ENCODE assay signal across 16 cellular contexts in genomic region chr4:9825049-9825448, GRCh38. TPM values are rescaled to one million over a fixed set of nuclear protein-coding genes. Genes with fewer than 3 reads are reported as not detected.
DNase-seq lines count a peak whose midpoint lies in the region; ATAC-seq and TF ChIP-seq lines count a peak whose summit lies in the region.
"Had no signal": no experiment of that assay in that cellular context is flagged by ENCODE, and none has a peak within 500 bp of the region (broad histone marks: within the 10 kb centered on the region; RNA-seq: fewer than 3 reads in every experiment).

No MANE protein-coding gene starts in this region.

- peaks cover 20% of the 10 kb centered on the region for H3K27me3 Mint-ChIP-seq in activated T-cell treated with anti-CD3 and anti-CD28 coated beads, Interleukin-2, amount 50 U/mL, for 24 hours
- peaks cover 9% of the 10 kb centered on the region for H3K27me3 Mint-ChIP-seq in activated CD4-positive, alpha-beta memory T cell treated with anti-CD3 and anti-CD28 coated beads for 36 hours
- peaks cover 1 to 4% of the 10 kb centered on the region in 2 donors for H3K27me3 Mint-ChIP-seq in CD4-positive, alpha-beta memory T cell
- no peaks in the 10 kb centered on the region for H3K27me3 Mint-ChIP-seq in Caco-2 (ENCODE audit: insufficient read depth, unreplicated experiment)

- CTCF ChIA-PET in activated CD4-positive, alpha-beta memory T cell treated with anti-CD3 and anti-CD28 coated beads for 36 hours (lab: Charles Lee): no interaction called here
- CTCF ChIA-PET in CD4-positive, alpha-beta memory T cell (lab: Charles Lee; ENCODE audit: partially characterized antibody): no interaction called here
- CTCF ChIA-PET in Caco-2 (lab: Charles Lee): no interaction called here

- H3K36me3 Mint-ChIP-seq in activated T-cell treated with anti-CD3 and anti-CD28 coated beads, Interleukin-2, amount 50 U/mL, for 24 hours (ENCODE audit: low read depth): no peaks in the 10 kb centered on the region
- no peaks in the 10 kb centered on the region for H3K36me3 Mint-ChIP-seq in activated CD4-positive, alpha-beta memory T cell treated with anti-CD3 and anti-CD28 coated beads for 36 hours
- H3K36me3 Mint-ChIP-seq in stimulated activated effector memory CD8-positive, alpha-beta T cell treated with anti-CD3 and anti-CD28 coated beads, Interleukin-12 subunit alpha, Interleukin-12 subunit beta, amount 100 ng/mL, for 72 hours: no peaks in the 10 kb centered on the region
- H3K36me3 Mint-ChIP-seq in CD4-positive, alpha-beta memory T cell: no peaks in the 10 kb centered on the region
- H3K36me3 Mint-ChIP-seq in Caco-2 (ENCODE audit: insufficient read depth, unreplicated experiment): no peaks in the 10 kb centered on the region

- H3K9me3 ChIP-seq in CD4-positive, alpha-beta memory T cell (ENCODE audit: control insufficient read depth in 1 of 2, low read length in 2 of 2): no peaks in the 10 kb centered on the region
- H3K9me3 ChIP-seq in Caco-2: no peaks in the 10 kb centered on the region
- H3K9me3 ChIP-seq: pancreas, thoracic aorta had no signal

- H3K4me1 ChIP-seq in CD4-positive, alpha-beta memory T cell (ENCODE audit: insufficient read depth, low read length): no peaks in the 10 kb centered on the region
- H3K4me1 ChIP-seq in Caco-2: no peaks in the 10 kb centered on the region
- H3K4me1 ChIP-seq: pancreas had no signal

- POLR2A ChIA-PET in activated CD4-positive, alpha-beta memory T cell treated with anti-CD3 and anti-CD28 coated beads for 36 hours (lab: Charles Lee): no interaction called here
- POLR2A ChIA-PET in CD4-positive, alpha-beta memory T cell (lab: Charles Lee; ENCODE audit: partially characterized antibody): no interaction called here
- POLR2A ChIA-PET in Caco-2 (lab: Charles Lee): no interaction called here

- no peak for DNase-seq in activated T-cell treated with anti-CD3 and anti-CD28 coated beads, Interleukin-2, amount 50 U/mL, for 24 hours
- DNase-seq in activated T-cell treated with anti-CD3 and anti-CD28 coated beads, Interleukin-2, amount 50 U/mL, for 1 hour: no peak
- DNase-seq in activated CD4-positive, alpha-beta memory T cell treated with anti-CD3 and anti-CD28 coated beads for 36 hours: peak; percentile 65
- peak in 1 of 2 donors; percentile 53 for DNase-seq in stimulated activated effector memory CD8-positive, alpha-beta T cell treated with anti-CD3 and anti-CD28 coated beads, Interleukin-12 subunit alpha, Interleukin-12 subunit beta, amount 100 ng/mL, for 72 hours (ENCODE audit: low spot score in 2 of 2)
- DNase-seq in CD4-positive, alpha-beta memory T cell: no peak
- DNase-seq in sciatic nerve (ENCODE audit: low spot score) (no peak), Caco-2 (no peak)
- DNase-seq: Calu3, cerebellar nuclear complex, NCI-H526, pancreas had no signal

- H3K4me3 ChIP-seq in CD4-positive, alpha-beta memory T cell (ENCODE audit: low read length in 2 of 2): no peak overlapping the region
- H3K4me3 ChIP-seq in Caco-2 (ENCODE audit: low read depth, low read length): no peak overlapping the region
- H3K4me3 ChIP-seq: pancreas, thoracic aorta had no signal

- H3K36me3 ChIP-seq in CD4-positive, alpha-beta memory T cell (ENCODE audit: insufficient read depth, low read length): no peaks in the 10 kb centered on the region
- no peaks in the 10 kb centered on the region for H3K36me3 ChIP-seq in Caco-2 (ENCODE audit: control insufficient read depth, insufficient read depth, low read length)
- H3K36me3 ChIP-seq: pancreas, thoracic aorta had no signal

- H3K27ac ChIP-seq in CD4-positive, alpha-beta memory T cell (ENCODE audit: low read depth, low read length): no peak overlapping the region
- H3K27ac ChIP-seq: pancreas, thoracic aorta had no signal

- no peaks in the 10 kb centered on the region for H3K27me3 ChIP-seq in CD4-positive, alpha-beta memory T cell (ENCODE audit: insufficient read depth, low read length)
- H3K27me3 ChIP-seq in Caco-2 (replicated peaks; ENCODE audit: control insufficient read depth, insufficient read depth, low read length): no peaks in the 10 kb centered on the region
- H3K27me3 ChIP-seq: pancreas had no signal

- no TSS peak for BruUV-seq in Caco-2 (replicated peaks; lab: Mats Ljungman, UMichigan)

- TF ChIP-seq CTCF in Caco-2 (IDR thresholded peaks at IDR 0.05; ENCODE audit: insufficient read depth in 1 of 2, low read depth in 1 of 2, low read length in 1 of 2, severe bottlenecking in 1 of 2, unreplicated experiment in 1 of 2): no peak

- intact Hi-C loops in activated CD4-positive, alpha-beta memory T cell treated with anti-CD3 and anti-CD28 coated beads for 36 hours (cut with micrococcal nuclease): loop anchor here (1.0 to 2.0 kb wide), 3 partner anchors 9 to 178 kb away; no protein-coding TSS in a partner anchor
- intact Hi-C loops in CD4-positive, alpha-beta memory T cell (cut with micrococcal nuclease): no loop called here
- intact Hi-C loops in sciatic nerve (cut with DNase I): no loop called here
- intact Hi-C loops in Caco-2 (cut with micrococcal nuclease; ENCODE audit: unreplicated experiment): no loop called here

- ATAC-seq in HG02852 (IDR thresholded peaks at IDR 0.05; ENCODE audit: unreplicated experiment) (peak; percentile 67), sciatic nerve (no peak)
- ATAC-seq in stimulated activated effector memory CD8-positive, alpha-beta T cell treated with anti-CD3 and anti-CD28 coated beads, Interleukin-12 subunit alpha, Interleukin-12 subunit beta, amount 100 ng/mL, for 72 hours: peak; percentile 96
- ATAC-seq: Panc1, pancreas had no signal

- no peak overlapping the region for H3K4me3 Mint-ChIP-seq in activated T-cell treated with anti-CD3 and anti-CD28 coated beads, Interleukin-2, amount 50 U/mL, for 24 hours
- no peak overlapping the region for H3K4me3 Mint-ChIP-seq in activated CD4-positive, alpha-beta memory T cell treated with anti-CD3 and anti-CD28 coated beads for 36 hours
- H3K4me3 Mint-ChIP-seq in stimulated activated effector memory CD8-positive, alpha-beta T cell treated with anti-CD3 and anti-CD28 coated beads, Interleukin-12 subunit alpha, Interleukin-12 subunit beta, amount 100 ng/mL, for 72 hours: no peak overlapping the region
- H3K4me3 Mint-ChIP-seq in CD4-positive, alpha-beta memory T cell: no peak overlapping the region
- no peak overlapping the region for H3K4me3 Mint-ChIP-seq in Caco-2 (ENCODE audit: unreplicated experiment)

- peaks cover 15% of the 10 kb centered on the region for H3K4me1 Mint-ChIP-seq in activated T-cell treated with anti-CD3 and anti-CD28 coated beads, Interleukin-2, amount 50 U/mL, for 24 hours (ENCODE audit: low read depth)
- peaks cover 12% of the 10 kb centered on the region for H3K4me1 Mint-ChIP-seq in activated CD4-positive, alpha-beta memory T cell treated with anti-CD3 and anti-CD28 coated beads for 36 hours (ENCODE audit: low read depth)
- peaks cover 11% of the 10 kb centered on the region for H3K4me1 Mint-ChIP-seq in stimulated activated effector memory CD8-positive, alpha-beta T cell treated with anti-CD3 and anti-CD28 coated beads, Interleukin-12 subunit alpha, Interleukin-12 subunit beta, amount 100 ng/mL, for 72 hours
- peaks cover 0 to 7% (median 2%) of the 10 kb centered on the region in 4 donors for H3K4me1 Mint-ChIP-seq in CD4-positive, alpha-beta memory T cell
- H3K4me1 Mint-ChIP-seq in Caco-2 (ENCODE audit: low read depth, unreplicated experiment): no peaks in the 10 kb centered on the region

- no peaks in the 10 kb centered on the region for H3K9me3 Mint-ChIP-seq in activated T-cell treated with anti-CD3 and anti-CD28 coated beads, Interleukin-2, amount 50 U/mL, for 24 hours
- no peaks in the 10 kb centered on the region for H3K9me3 Mint-ChIP-seq in activated CD4-positive, alpha-beta memory T cell treated with anti-CD3 and anti-CD28 coated beads for 36 hours
- H3K9me3 Mint-ChIP-seq in stimulated activated effector memory CD8-positive, alpha-beta T cell treated with anti-CD3 and anti-CD28 coated beads, Interleukin-12 subunit alpha, Interleukin-12 subunit beta, amount 100 ng/mL, for 72 hours: no peaks in the 10 kb centered on the region
- H3K9me3 Mint-ChIP-seq in CD4-positive, alpha-beta memory T cell: no peaks in the 10 kb centered on the region
- no peaks in the 10 kb centered on the region for H3K9me3 Mint-ChIP-seq in Caco-2 (ENCODE audit: unreplicated experiment)

- peak overlapping the region; percentile 42 for H3K27ac Mint-ChIP-seq in activated T-cell treated with anti-CD3 and anti-CD28 coated beads, Interleukin-2, amount 50 U/mL, for 24 hours
- no peak overlapping the region for H3K27ac Mint-ChIP-seq in activated CD4-positive, alpha-beta memory T cell treated with anti-CD3 and anti-CD28 coated beads for 36 hours
- no peak overlapping the region for H3K27ac Mint-ChIP-seq in stimulated activated effector memory CD8-positive, alpha-beta T cell treated with anti-CD3 and anti-CD28 coated beads, Interleukin-12 subunit alpha, Interleukin-12 subunit beta, amount 100 ng/mL, for 72 hours
- no peak overlapping the region for H3K27ac Mint-ChIP-seq in CD4-positive, alpha-beta memory T cell
- no peak overlapping the region for H3K27ac Mint-ChIP-seq in Caco-2 (ENCODE audit: unreplicated experiment)

RNA-seq across cellular contexts. Expression of gene DRD5, which starts 43.6 kb away (rescaled TPM):
- not detected for total RNA-seq in activated CD4-positive, alpha-beta memory T cell treated with anti-CD3 and anti-CD28 coated beads for 36 hours
- total RNA-seq in CD4-positive, alpha-beta memory T cell: not detected
- not detected for polyA plus RNA-seq in CD4-positive, alpha-beta memory T cell
- not detected for total RNA-seq in sciatic nerve
- not detected in 2 replicates for total RNA-seq in Caco-2 (2022)
- total RNA-seq: Calu3, mononuclear cell, pancreas, thoracic aorta had no signal
- polyA plus RNA-seq: AG04450, pancreas had no signal
